In genomic region chr1:82818596-82818995, GRCh38 we compare ENCODE assay signal across 17 cellular contexts.
DNase-seq lines count a peak whose midpoint lies in the region; ATAC-seq and TF ChIP-seq lines count a peak whose summit lies in the region.
"Had no signal": no experiment of that assay in that cellular context is flagged by ENCODE, and none has a peak within 500 bp of the region (broad histone marks: within the 10 kb centered on the region; RNA-seq: fewer than 3 reads in every experiment).

No MANE protein-coding gene starts in this region.

- no peaks in the 10 kb centered on the region for H3K79me2 ChIP-seq in GM23248 (ENCODE audit: insufficient read depth)

- H3K27me3 Mint-ChIP-seq in activated CD4-positive, alpha-beta T cell treated with anti-CD3 and anti-CD28 coated beads, Interleukin-2, amount 10 ng/mL, durations not matched to agents 7 days and 5 days: no peaks in the 10 kb centered on the region

- H2AFZ ChIP-seq in GM23248: 0 out of 2 replicates have a peak overlapping the region, but pooled peaks have one; percentile 57

- H3K27me3 ChIP-seq in GM23248 (replicated peaks; ENCODE audit: insufficient read depth): no peaks in the 10 kb centered on the region
- H3K27me3 ChIP-seq in foreskin keratinocyte: no peaks in the 10 kb centered on the region

- H3K4me3 ChIP-seq in GM23248: no peak overlapping the region

- H3F3A ChIP-seq in GM23248 (ENCODE audit: insufficient read depth): no peaks in the 10 kb centered on the region

- CTCF ChIA-PET in activated CD4-positive, alpha-beta T cell treated with anti-CD3 and anti-CD28 coated beads, Interleukin-2, amount 10 ng/mL, durations not matched to agents 7 days and 5 days (lab: Charles Lee): no interaction called here

- WGBS in GM23248 (ENCODE audit: low coverage in 1 of 2, low lambda C conversion rate in 2 of 2, missing lambda C conversion rate in 2 of 2), 2 experiments: 94 to 97% methylated on average over 1 of the region's 1 CpG

- H3K4me2 ChIP-seq in GM23248 (ENCODE audit: unreplicated experiment): no peak overlapping the region

- H3K4me1 Mint-ChIP-seq in activated CD4-positive, alpha-beta T cell treated with anti-CD3 and anti-CD28 coated beads, Interleukin-2, amount 10 ng/mL, durations not matched to agents 7 days and 5 days: peaks cover 17% of the 10 kb centered on the region

- DNase-seq in activated CD4-positive, alpha-beta T cell treated with anti-CD3 and anti-CD28 coated beads, Interleukin-2, amount 10 ng/mL, durations not matched to agents 7 days and 5 days: no peak
- DNase-seq in activated CD4-positive, alpha-beta T cell treated with anti-CD3 and anti-CD28 coated beads, Interleukin-2, amount 50 U/mL, for 4 hours: no peak
- DNase-seq in GM23248 (no peak), NCI-H446 (lab: John Stamatoyannopoulos, UW) (peak; percentile 8 to 44), foreskin keratinocyte (peak; percentile 32 to 60), NCI-H2171 treated with DMSO at 0.1 percent for 48 hours (lab: John Stamatoyannopoulos, UW) (no peak)
- DNase-seq: activated CD4-positive, alpha-beta T cell treated with anti-CD3 and anti-CD28 coated beads for 4 hours; glutamatergic neuron; Karpas-422; NCI-H187 treated with DMSO at 0.1 percent for 48 hours; retina; SIG-M5; stimulated activated CD4-positive, alpha-beta T cell treated with anti-CD3 and anti-CD28 coated beads, Interleukin-15, amount 100 ng/mL, for 24 hours; T-helper 9 cell had no signal

- H3K4me1 ChIP-seq in GM23248 (ENCODE audit: insufficient read depth): no peaks in the 10 kb centered on the region
- H3K4me1 ChIP-seq in foreskin keratinocyte: peaks cover 15% of the 10 kb centered on the region

- H3K36me3 Mint-ChIP-seq in activated CD4-positive, alpha-beta T cell treated with anti-CD3 and anti-CD28 coated beads, Interleukin-2, amount 10 ng/mL, durations not matched to agents 7 days and 5 days (ENCODE audit: low read depth): no peaks in the 10 kb centered on the region

- no peaks in the 10 kb centered on the region for H3K36me3 ChIP-seq in GM23248 (ENCODE audit: low read depth)

- no peaks in the 10 kb centered on the region for H3K9me3 Mint-ChIP-seq in activated CD4-positive, alpha-beta T cell treated with anti-CD3 and anti-CD28 coated beads, Interleukin-2, amount 10 ng/mL, durations not matched to agents 7 days and 5 days

- H3K9ac ChIP-seq in GM23248: no peak overlapping the region

- H3K9me3 ChIP-seq in GM23248 (ENCODE audit: low read depth): no peaks in the 10 kb centered on the region

- POLR2A ChIA-PET in activated CD4-positive, alpha-beta T cell treated with anti-CD3 and anti-CD28 coated beads, Interleukin-2, amount 10 ng/mL, durations not matched to agents 7 days and 5 days (lab: Charles Lee): no interaction called here

- TF ChIP-seq CTCF in foreskin keratinocyte (conservative IDR thresholded peaks at IDR 0.05): no peak

- in situ Hi-C loops in GM23248 (cut with MboI): no loop called here

- H3K27ac ChIP-seq in GM23248: no peak overlapping the region
- H3K27ac ChIP-seq in foreskin keratinocyte: no peak overlapping the region

- H3K4me3 Mint-ChIP-seq in activated CD4-positive, alpha-beta T cell treated with anti-CD3 and anti-CD28 coated beads, Interleukin-2, amount 10 ng/mL, durations not matched to agents 7 days and 5 days: no peak overlapping the region
- H3K4me3 Mint-ChIP-seq: neural crest cell had no signal

- ATAC-seq in foreskin keratinocyte (peak; percentile 72), GM19351 (IDR thresholded peaks at IDR 0.05; ENCODE audit: unreplicated experiment) (no peak), HG03045 (IDR thresholded peaks at IDR 0.05; ENCODE audit: unreplicated experiment) (no peak)

- H4K20me1 ChIP-seq in GM23248 (ENCODE audit: insufficient read depth): no peaks in the 10 kb centered on the region

- H3K27ac Mint-ChIP-seq in activated CD4-positive, alpha-beta T cell treated with anti-CD3 and anti-CD28 coated beads, Interleukin-2, amount 10 ng/mL, durations not matched to agents 7 days and 5 days: peak overlapping the region; percentile 76

- H3K9me2 ChIP-seq in GM23248 (ENCODE audit: insufficient read depth): no peaks in the 10 kb centered on the region

Comparison
In these comparisons a context has a peak if more than half of its experiments do, and no peak if none do; other contexts are left out.
1. DNase-seq: peak in NCI-H446 (2 of 2) and foreskin keratinocyte (2 of 2); none in activated CD4-positive, alpha-beta T cell treated with anti-CD3 and anti-CD28 coated beads, Interleukin-2, amount 10 ng/mL, durations not matched to agents 7 days and 5 days (single experiment), activated CD4-positive, alpha-beta T cell treated with anti-CD3 and anti-CD28 coated beads, Interleukin-2, amount 50 U/mL, for 4 hours (0 of 2), GM23248 (single experiment) and NCI-H2171 treated with DMSO at 0.1 percent for 48 hours (single experiment).